27 cellular contexts compared by ENCODE assay signal in the genomic region with DNA sequence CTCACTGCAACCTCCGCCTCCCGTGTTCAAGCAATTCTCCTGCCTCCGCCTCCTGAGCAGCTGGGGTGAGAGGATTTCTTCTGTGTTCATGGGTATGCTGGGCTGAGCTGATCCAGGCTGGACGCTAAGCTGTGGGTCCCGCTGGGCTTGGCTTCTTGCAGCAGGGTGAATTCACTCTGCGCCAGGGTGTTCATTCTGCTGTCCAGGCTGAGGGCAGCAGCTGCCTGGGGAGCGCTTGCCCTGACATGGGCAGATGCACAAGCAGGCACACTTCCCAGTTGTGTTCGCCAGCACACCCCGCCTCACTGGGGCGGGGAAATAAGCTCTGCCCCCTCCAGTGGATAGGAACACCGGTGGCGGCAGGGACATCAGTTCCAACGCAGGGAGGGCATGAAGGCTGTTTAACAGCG. TPM values are rescaled to one million over a fixed set of nuclear protein-coding genes. Genes with fewer than 3 reads are reported as not detected.
DNase-seq lines count a peak whose midpoint lies in the region; ATAC-seq, FAIRE-seq and TF ChIP-seq lines count a peak whose summit lies in the region.
"Had no signal": no experiment of that assay in that cellular context is flagged by ENCODE, and none has a peak within 500 bp of the region (broad histone marks: within the 10 kb centered on the region; RNA-seq: fewer than 3 reads in every experiment).

No MANE protein-coding gene starts in this region.

- no peaks in the 10 kb centered on the region for H4K20me1 ChIP-seq in K562 (replicated peaks; ENCODE audit: control insufficient read depth, insufficient read depth, low read length)
- no peaks in the 10 kb centered on the region for H4K20me1 ChIP-seq in HepG2 (ENCODE audit: insufficient read depth, low read length)

- H2AFZ ChIP-seq in K562 (ENCODE audit: low read depth, low read length): no peak overlapping the region
- H2AFZ ChIP-seq in HepG2 (ENCODE audit: low read length): no peak overlapping the region

- TF ChIP-seq EP300 in K562 (IDR thresholded peaks at IDR 0.05; ENCODE audit: low read length) (no peak), HepG2 (IDR thresholded peaks at IDR 0.05; ENCODE audit: low read depth in 2 of 2, low read length in 2 of 2) (no peak), HepG2 (CRISPR knock-in tag; IDR thresholded peaks at IDR 0.05; ENCODE audit: borderline replicate concordance) (no peak)

- H3K4me3 ChIP-seq in K562 (no peak overlapping the region), HepG2 (replicated peaks in 1 of 3; ENCODE audit: insufficient read depth in 1 of 3, low read depth in 2 of 3, low read length in 3 of 3) (no peak overlapping the region), psoas muscle (no peak overlapping the region)
- H3K4me3 ChIP-seq: breast epithelium, heart left ventricle, upper lobe of right lung had no signal

- H3K9me1 ChIP-seq in K562 (ENCODE audit: control insufficient read depth, insufficient read depth, low read length): no peaks in the 10 kb centered on the region

- peak overlapping the region in 1 of 2 experiments; percentile 8; a peak in 2 of 4 replicates for H3K9ac ChIP-seq in K562 (ENCODE audit: insufficient read depth in 1 of 2, low read depth in 2 of 2, low read length in 2 of 2)
- H3K9ac ChIP-seq in HepG2 (ENCODE audit: insufficient read depth, low read depth, low read length): no peak overlapping the region

- H3K4me2 ChIP-seq in K562 (ENCODE audit: insufficient read depth, low read length): no peak overlapping the region
- H3K4me2 ChIP-seq in HepG2 (ENCODE audit: low read depth, low read length): no peak overlapping the region

- FAIRE-seq in K562 (lab: Jason Lieb, UNC): no peak
- FAIRE-seq in HepG2 (lab: Jason Lieb, UNC): no peak

- DNase-seq in GM20000 (ENCODE audit: low spot score) (peak; percentile 2), K562 (ENCODE audit: extremely low read depth in 1 of 4, low spot score in 3 of 4) (no peak), HepG2 (ENCODE audit: low spot score) (no peak), psoas muscle (peak; percentile 49 to 84), CD1c-positive myeloid dendritic cell (ENCODE audit: extremely low spot score) (no peak), HPDE6-E6E7 (ENCODE audit: extremely low spot score) (no peak)
- DNase-seq: activated B cell treated with CpG ODN at 0.5 μM for 24 hours; activated CD8-positive, alpha-beta T cell treated with anti-CD3 and anti-CD28 coated beads, Interleukin-2, amount 10 ng/mL, durations not matched to agents 7 days and 5 days; activated naive CD8-positive, alpha-beta T cell treated with anti-CD3 and anti-CD28 coated beads for 36 hours; activated T-cell treated with anti-CD3 and anti-CD28 coated beads, Interleukin-2, amount 50 U/mL, for 48 hours; dermis blood vessel endothelial cell; EL; heart left ventricle; KG1; mammary epithelial cell; NCI-H2029 treated with DMSO at 0.1 percent for 48 hours; NCI-H524; right cardiac atrium; SIG-M5; stimulated activated naive CD4-positive, alpha-beta T cell treated with Interleukin-2 at 50 U/mL for 16 hours; T-helper 2 cell; upper lobe of right lung had no signal

- H3K9me3 ChIP-seq in K562 (replicated peaks; ENCODE audit: control insufficient read depth, insufficient read depth, low read depth, low read length) (no peaks in the 10 kb centered on the region), HepG2 (ENCODE audit: low read length) (no peaks in the 10 kb centered on the region), psoas muscle (no peaks in the 10 kb centered on the region)
- H3K9me3 ChIP-seq: breast epithelium, heart left ventricle, upper lobe of right lung had no signal

- no peak for TF ChIP-seq RAD21 in K562 (CRISPR knock-in tag; conservative IDR thresholded peaks at IDR 0.05 in 1 of 2, IDR thresholded peaks at IDR 0.05 in 1 of 2)
- no peak for TF ChIP-seq RAD21 in HepG2 (CRISPR knock-in tag; IDR thresholded peaks at IDR 0.05)

- POLR2A ChIA-PET in K562 (lab: Yijun Ruan, JAX) (interaction anchor here (1.0 to 3.9 kb wide), 4 partner anchors 8 to 122 kb away, joined by 3 to 19 read pairs (median 8); partner anchors contain the start of gene CCDC9), HepG2 (lab: Yijun Ruan, JAX) (interaction anchor here (0.6 to 1.3 kb wide), 3 partner anchors 10 to 40 kb away, joined by 3 to 9 read pairs (median 3); no protein-coding TSS in a partner anchor)

- H3K27me3 ChIP-seq in K562 (ENCODE audit: control insufficient read depth in 2 of 2, insufficient read depth in 2 of 2, low read length in 2 of 2): no peaks in the 10 kb centered on the region
- no peaks in the 10 kb centered on the region for H3K27me3 ChIP-seq in HepG2 (ENCODE audit: control insufficient read depth in 1 of 2, insufficient read depth in 2 of 2, low read length in 2 of 2)
- no peaks in the 10 kb centered on the region for H3K27me3 ChIP-seq in psoas muscle (ENCODE audit: insufficient read depth in 3 of 3, low read length in 2 of 3)
- H3K27me3 ChIP-seq: breast epithelium, heart left ventricle, upper lobe of right lung had no signal

- H3K4me1 ChIP-seq in K562 (replicated peaks in 1 of 2; ENCODE audit: control insufficient read depth in 2 of 2, insufficient read depth in 2 of 2, low read length in 2 of 2) (peaks cover 6 to 27% of the 10 kb centered on the region in 2 experiments; a peak in 3 of 5 replicates), HepG2 (ENCODE audit: insufficient read depth, low read length) (peaks cover 2% of the 10 kb centered on the region; the same call in 1 of the 2 replicates), psoas muscle (peaks cover 8% of the 10 kb centered on the region)
- H3K4me1 ChIP-seq: breast epithelium, upper lobe of right lung had no signal

- no peak overlapping the region for H3K27ac ChIP-seq in K562 (ENCODE audit: extremely low read depth, low read depth, low read length)
- H3K27ac ChIP-seq in HepG2 (ENCODE audit: extremely low read length, insufficient read depth, low read length): no peak overlapping the region
- peak overlapping the region; percentile 64 for H3K27ac ChIP-seq in psoas muscle
- H3K27ac ChIP-seq: breast epithelium, epithelial cell of prostate, heart left ventricle, HL-60, upper lobe of right lung had no signal

- in situ Hi-C loops in K562 (cut with MboI) (no loop called here), HepG2 (cut with HindIII; ENCODE audit: extremely low pct_ligation_motif_present, low pct_unique_long_range_greater_than_20kb) (no loop called here)

- WGBS in K562 (ENCODE audit: insufficient coverage, low coverage, missing lambda C conversion rate): 94% methylated on average over 14 of the region's 14 CpGs
- 97% methylated on average over 5 of the region's 14 CpGs for WGBS in HepG2 (ENCODE audit: low lambda C conversion rate)
- 21 to 34% (median 29%) methylated on average over 14 of the region's 14 CpGs for WGBS in psoas muscle, 3 donors

- no peak for ATAC-seq in K562
- no peak for ATAC-seq in HepG2
- peak; percentile 79 to 94 (median 90) for ATAC-seq in psoas muscle
- ATAC-seq in GM21515 (IDR thresholded peaks at IDR 0.05; ENCODE audit: unreplicated experiment): no peak
- ATAC-seq in SK-N-SH treated with all-trans-retinoic acid at 6 μM for 48 hours: no peak
- ATAC-seq: activated CD8-positive, alpha-beta T cell treated with anti-CD3 and anti-CD28 coated beads, Interleukin-2, amount 10 ng/mL, durations not matched to agents 7 days and 5 days; heart left ventricle; right cardiac atrium; upper lobe of right lung had no signal

- TF ChIP-seq CTCF in GM20000 (IDR thresholded peaks at IDR 0.05; ENCODE audit: extremely low read depth, missing control alignments) (no peak), K562 (IDR thresholded peaks at IDR 0.05 in 2 of 3, conservative IDR thresholded peaks at IDR 0.05 in 1 of 3; ENCODE audit: insufficient read depth in 2 of 3, low read depth in 1 of 3, low read length in 3 of 3) (no peak), HepG2 (CRISPR knock-in tag; IDR thresholded peaks at IDR 0.05) (no peak), psoas muscle (IDR thresholded peaks at IDR 0.05) (no peak)

- intact Hi-C loops in K562 (cut with micrococcal nuclease): no loop called here
- intact Hi-C loops in HepG2 (cut with micrococcal nuclease; ENCODE audit: unreplicated experiment): no loop called here
- intact Hi-C loops in psoas muscle (cut with DNase I): no loop called here

- TF ChIP-seq POLR2A in K562 (conservative IDR thresholded peaks at IDR 0.05) (no peak), HepG2 (IDR thresholded peaks at IDR 0.05; ENCODE audit: insufficient read depth in 1 of 2, low read depth in 2 of 2, low read length in 2 of 2) (no peak)

- H3K79me2 ChIP-seq in K562 (ENCODE audit: control insufficient read depth, insufficient read depth, low read length) (no peaks in the 10 kb centered on the region), HepG2 (ENCODE audit: insufficient read depth, low read length) (no peaks in the 10 kb centered on the region)

- CTCF ChIA-PET in K562 (lab: Yijun Ruan, JAX; ENCODE audit: low intra/inter-chr PET ratio): no interaction called here
- CTCF ChIA-PET in HepG2 (lab: Yijun Ruan, JAX; ENCODE audit: low intra/inter-chr PET ratio, low total read pairs): no interaction called here

- H3K36me3 ChIP-seq in K562 (ENCODE audit: control insufficient read depth, insufficient read depth, low read length) (peaks cover 64% of the 10 kb centered on the region; the same call in 2 of the 3 replicates), HepG2 (replicated peaks in 1 of 2; ENCODE audit: control insufficient read depth in 1 of 2, insufficient read depth in 2 of 2, low read length in 2 of 2) (peaks cover 17 to 49% of the 10 kb centered on the region in 2 experiments; a peak in 4 of 5 replicates), psoas muscle (ENCODE audit: insufficient read depth in 1 of 2, low read depth in 1 of 2) (peaks cover 18 to 88% of the 10 kb centered on the region in 2 donors)
- H3K36me3 ChIP-seq: breast epithelium had no signal

- no TSS peak for BruUV-seq in K562 (replicated peaks; lab: Mats Ljungman, UMichigan)
- BruUV-seq in HepG2 (replicated peaks; lab: Mats Ljungman, UMichigan): no TSS peak

RNA-seq across cellular contexts. Expression of gene INAFM1, which starts 7.3 kb away (rescaled TPM):
- 3.9 and 14.1 TPM in 2 replicates for total RNA-seq in K562 (2011; cell fraction: chromatin; rRNA removed; ENCODE audit: low replicate concordance)
- total RNA-seq in K562 (2011; cell fraction: nucleolus; rRNA removed): 15.3 and 23.8 TPM in 2 replicates
- 10.9 and 11.0 TPM in 2 replicates for total RNA-seq in K562 (2011; cell fraction: nucleoplasm; rRNA removed)
- total RNA-seq in K562 (2014; rRNA removed) (11.3 and 15.0 TPM in 2 replicates), K562 (2014; rRNA removed; fragmentation: Illumina TruSeq; extraction: Trizol) (0.95 and 1.2 TPM in 2 replicates), K562 (2015; rRNA removed; fragmentation: Illumina TruSeq; extraction: Trizol) (2.1 and 2.3 TPM in 2 replicates), K562 (2021) (26.6 and 30.9 TPM in 2 replicates), HepG2 (2016; rRNA removed; fragmentation: Illumina TruSeq; extraction: Trizol) (1.00 and 1.9 TPM in 2 replicates), psoas muscle (10 to 100 TPM; 13.6 to 18.9 (median 15.8) TPM)
- polyA plus RNA-seq in K562 (2011; rRNA removed) (3.1 and 7.8 TPM in 2 replicates), K562 (2014; fragmentation: Illumina TruSeq; extraction: Trizol) (4.6 and 8.8 TPM in 2 replicates), K562 (2014; fragmentation: Nextera tagmentation; extraction: Ambion mirVana) (under 1 TPM; 0.71 to 0.87 TPM), K562 (2014; rRNA removed) (21.8 and 27.1 TPM in 2 replicates), HepG2 (2011; rRNA removed) (0.88 and 1.3 TPM in 2 replicates), psoas muscle (10 to 100 TPM in 1 of 3 donors, 1 to 10 TPM in 2; 3.6 to 21.2 (median 9.9) TPM)
- 7.5 and 28.4 TPM in 2 replicates for polyA plus RNA-seq in K562 (2011; cell fraction: cytosol; rRNA removed)
- 10.8 and 17.8 TPM in 2 replicates for polyA plus RNA-seq in K562 (2011; cell fraction: nucleus; rRNA removed)
- 13.9 and 22.8 TPM in 2 replicates for polyA plus RNA-seq in K562 (2012)
- 0.28 and 0.45 TPM in 2 replicates for polyA minus RNA-seq in K562 (2011; rRNA and poly(A)+ RNA removed)
- polyA minus RNA-seq in K562 (2011; cell fraction: cytosol; rRNA and poly(A)+ RNA removed): 6.3 and 7.8 TPM in 2 replicates
- 3.9 and 5.7 TPM in 2 replicates for polyA minus RNA-seq in K562 (2011; cell fraction: nucleus; rRNA and poly(A)+ RNA removed)
- total RNA-seq in HepG2 (2016; cell fraction: cytosol; rRNA removed; fragmentation: Illumina TruSeq; extraction: Trizol; ENCODE audit: low read depth): 0.81 and 1.1 TPM in 2 replicates
- 1.1 and 1.8 TPM in 2 replicates for total RNA-seq in HepG2 (2016; cell fraction: insoluble cytoplasmic fraction; rRNA removed; fragmentation: Illumina TruSeq; extraction: Trizol)
- 1.0 and 1.2 TPM in 2 replicates for total RNA-seq in HepG2 (2016; cell fraction: membrane; rRNA removed; fragmentation: Illumina TruSeq; extraction: Trizol)
- total RNA-seq in HepG2 (2016; cell fraction: nucleus; rRNA removed; fragmentation: Illumina TruSeq; extraction: Trizol): 0.78 and 1.0 TPM in 2 replicates
- polyA plus RNA-seq in HepG2 (2011; cell fraction: cytosol; rRNA removed): 0.60 and 0.93 TPM in 2 replicates
- 5.3 and 5.5 TPM in 2 replicates for polyA plus RNA-seq in HepG2 (2011; cell fraction: nucleus; rRNA removed)
- polyA plus RNA-seq in HepG2 (2012): 2.8 and 3.1 TPM in 2 replicates
- polyA plus RNA-seq in HepG2 (2016; cell fraction: cytosol; fragmentation: Illumina TruSeq; extraction: Trizol; ENCODE audit: low read depth): 2.2 and 2.5 TPM in 2 replicates
- 1.8 and 2.4 TPM in 2 replicates for polyA plus RNA-seq in HepG2 (2016; cell fraction: insoluble cytoplasmic fraction; fragmentation: Illumina TruSeq; extraction: Trizol; ENCODE audit: low read depth)
- 1.7 and 2.2 TPM in 2 replicates for polyA plus RNA-seq in HepG2 (2016; cell fraction: membrane; fragmentation: Illumina TruSeq; extraction: Trizol; ENCODE audit: low read depth)
- polyA plus RNA-seq in HepG2 (2016; cell fraction: nucleus; fragmentation: Illumina TruSeq; extraction: Trizol; ENCODE audit: insufficient read depth, low read depth): 4.5 and 6.9 TPM in 2 replicates
- polyA minus RNA-seq in HepG2 (2011; rRNA and poly(A)+ RNA removed; ENCODE audit: low replicate concordance): 0.35 and 1.3 TPM in 2 replicates
- 1.2 and 1.5 TPM in 2 replicates for polyA minus RNA-seq in HepG2 (2011; cell fraction: cytosol; rRNA and poly(A)+ RNA removed)
- 0.99 and 1.4 TPM in 2 replicates for polyA minus RNA-seq in HepG2 (2011; cell fraction: nucleus; rRNA and poly(A)+ RNA removed)

RNA-seq across cellular contexts. Expression of gene CCDC9, which starts 11.0 kb away (rescaled TPM):
- total RNA-seq in K562 (2011; cell fraction: chromatin; rRNA removed; ENCODE audit: low replicate concordance): 54.9 and 69.2 TPM in 2 replicates
- 24.3 and 34.5 TPM in 2 replicates for total RNA-seq in K562 (2011; cell fraction: nucleolus; rRNA removed)
- total RNA-seq in K562 (2011; cell fraction: nucleoplasm; rRNA removed): 42.7 and 46.5 TPM in 2 replicates
- total RNA-seq in K562 (2014; rRNA removed) (21.1 and 22.7 TPM in 2 replicates), K562 (2014; rRNA removed; fragmentation: Illumina TruSeq; extraction: Trizol) (5.5 and 6.5 TPM in 2 replicates), K562 (2015; rRNA removed; fragmentation: Illumina TruSeq; extraction: Trizol) (8.4 and 9.6 TPM in 2 replicates), K562 (2021) (29.3 and 38.6 TPM in 2 replicates), HepG2 (2016; rRNA removed; fragmentation: Illumina TruSeq; extraction: Trizol) (5.9 and 6.3 TPM in 2 replicates), psoas muscle (10 to 100 TPM; 16.9 to 28.2 (median 24.2) TPM)
- polyA plus RNA-seq in K562 (2011; rRNA removed) (4.8 and 5.3 TPM in 2 replicates), K562 (2014; fragmentation: Illumina TruSeq; extraction: Trizol) (19.5 and 21.6 TPM in 2 replicates), K562 (2014; fragmentation: Nextera tagmentation; extraction: Ambion mirVana) (under 1 TPM; 0.23 to 0.57 TPM), K562 (2014; rRNA removed) (27.9 and 31.8 TPM in 2 replicates), HepG2 (2011; rRNA removed) (2.9 and 3.0 TPM in 2 replicates), psoas muscle (10 to 100 TPM; 18.8 to 28.5 (median 24.0) TPM)
- 4.1 and 6.6 TPM in 2 replicates for polyA plus RNA-seq in K562 (2011; cell fraction: cytosol; rRNA removed)
- 12.1 and 15.2 TPM in 2 replicates for polyA plus RNA-seq in K562 (2011; cell fraction: nucleus; rRNA removed)
- polyA plus RNA-seq in K562 (2012): 28.4 and 28.6 TPM in 2 replicates
- 4.5 and 7.2 TPM in 2 replicates for polyA minus RNA-seq in K562 (2011; rRNA and poly(A)+ RNA removed)
- polyA minus RNA-seq in K562 (2011; cell fraction: cytosol; rRNA and poly(A)+ RNA removed): 3.7 and 6.4 TPM in 2 replicates
- polyA minus RNA-seq in K562 (2011; cell fraction: nucleus; rRNA and poly(A)+ RNA removed): 4.8 and 7.9 TPM in 2 replicates
- 3.4 and 3.5 TPM in 2 replicates for total RNA-seq in HepG2 (2016; cell fraction: cytosol; rRNA removed; fragmentation: Illumina TruSeq; extraction: Trizol; ENCODE audit: low read depth)
- total RNA-seq in HepG2 (2016; cell fraction: insoluble cytoplasmic fraction; rRNA removed; fragmentation: Illumina TruSeq; extraction: Trizol): 3.8 and 7.1 TPM in 2 replicates
- 4.5 and 5.0 TPM in 2 replicates for total RNA-seq in HepG2 (2016; cell fraction: membrane; rRNA removed; fragmentation: Illumina TruSeq; extraction: Trizol)
- total RNA-seq in HepG2 (2016; cell fraction: nucleus; rRNA removed; fragmentation: Illumina TruSeq; extraction: Trizol): 4.4 and 5.5 TPM in 2 replicates
- 2.1 and 2.2 TPM in 2 replicates for polyA plus RNA-seq in HepG2 (2011; cell fraction: cytosol; rRNA removed)
- 10.1 and 11.8 TPM in 2 replicates for polyA plus RNA-seq in HepG2 (2011; cell fraction: nucleus; rRNA removed)
- 10.0 TPM in 2 replicates for polyA plus RNA-seq in HepG2 (2012)
- 1.6 and 1.8 TPM in 2 replicates for polyA plus RNA-seq in HepG2 (2016; cell fraction: cytosol; fragmentation: Illumina TruSeq; extraction: Trizol; ENCODE audit: low read depth)
- 9.0 and 10.3 TPM in 2 replicates for polyA plus RNA-seq in HepG2 (2016; cell fraction: insoluble cytoplasmic fraction; fragmentation: Illumina TruSeq; extraction: Trizol; ENCODE audit: low read depth)
- 3.6 and 3.9 TPM in 2 replicates for polyA plus RNA-seq in HepG2 (2016; cell fraction: membrane; fragmentation: Illumina TruSeq; extraction: Trizol; ENCODE audit: low read depth)
- 22.8 and 25.7 TPM in 2 replicates for polyA plus RNA-seq in HepG2 (2016; cell fraction: nucleus; fragmentation: Illumina TruSeq; extraction: Trizol; ENCODE audit: insufficient read depth, low read depth)
- 1.8 and 6.2 TPM in 2 replicates for polyA minus RNA-seq in HepG2 (2011; rRNA and poly(A)+ RNA removed; ENCODE audit: low replicate concordance)
- polyA minus RNA-seq in HepG2 (2011; cell fraction: cytosol; rRNA and poly(A)+ RNA removed): 0.99 and 1.7 TPM in 2 replicates
- 6.3 and 7.5 TPM in 2 replicates for polyA minus RNA-seq in HepG2 (2011; cell fraction: nucleus; rRNA and poly(A)+ RNA removed)

RNA-seq across cellular contexts. Expression of gene BBC3, which starts 36.4 kb away (rescaled TPM):
- total RNA-seq in K562 (2011; cell fraction: chromatin; rRNA removed; ENCODE audit: low replicate concordance): 13.0 and 34.2 TPM in 2 replicates
- total RNA-seq in K562 (2011; cell fraction: nucleolus; rRNA removed): 21.8 and 26.8 TPM in 2 replicates
- 20.2 and 20.6 TPM in 2 replicates for total RNA-seq in K562 (2011; cell fraction: nucleoplasm; rRNA removed)
- total RNA-seq in K562 (2014; rRNA removed): 25.2 and 26.9 TPM in 2 replicates
- 3.5 and 4.1 TPM in 2 replicates for total RNA-seq in K562 (2014; rRNA removed; fragmentation: Illumina TruSeq; extraction: Trizol)
- 5.3 and 5.4 TPM in 2 replicates for total RNA-seq in K562 (2015; rRNA removed; fragmentation: Illumina TruSeq; extraction: Trizol)
- total RNA-seq in K562 (2021): 20.3 and 30.7 TPM in 2 replicates
- 4.8 and 4.9 TPM in 2 replicates for polyA plus RNA-seq in K562 (2011; rRNA removed)
- polyA plus RNA-seq in K562 (2011; cell fraction: cytosol; rRNA removed): 5.7 and 20.0 TPM in 2 replicates
- polyA plus RNA-seq in K562 (2011; cell fraction: nucleus; rRNA removed): 8.9 and 16.4 TPM in 2 replicates
- 8.9 and 29.3 TPM in 2 replicates for polyA plus RNA-seq in K562 (2012)
- 2.0 and 11.7 TPM in 2 replicates for polyA plus RNA-seq in K562 (2014; fragmentation: Illumina TruSeq; extraction: Trizol)
- polyA plus RNA-seq in K562 (2014; fragmentation: Nextera tagmentation; extraction: Ambion mirVana): under 1 TPM; 0.15 to 0.32 TPM
- polyA plus RNA-seq in K562 (2014; rRNA removed): 21.6 and 22.5 TPM in 2 replicates
- 1.6 and 2.1 TPM in 2 replicates for polyA minus RNA-seq in K562 (2011; rRNA and poly(A)+ RNA removed)
- 6.3 and 11.0 TPM in 2 replicates for polyA minus RNA-seq in K562 (2011; cell fraction: cytosol; rRNA and poly(A)+ RNA removed)
- polyA minus RNA-seq in K562 (2011; cell fraction: nucleus; rRNA and poly(A)+ RNA removed): 4.8 and 6.2 TPM in 2 replicates
- 5.8 and 8.8 TPM in 2 replicates for total RNA-seq in HepG2 (2016; rRNA removed; fragmentation: Illumina TruSeq; extraction: Trizol)
- 3.1 and 3.4 TPM in 2 replicates for total RNA-seq in HepG2 (2016; cell fraction: cytosol; rRNA removed; fragmentation: Illumina TruSeq; extraction: Trizol; ENCODE audit: low read depth)
- total RNA-seq in HepG2 (2016; cell fraction: insoluble cytoplasmic fraction; rRNA removed; fragmentation: Illumina TruSeq; extraction: Trizol): 5.9 and 8.8 TPM in 2 replicates
- total RNA-seq in HepG2 (2016; cell fraction: membrane; rRNA removed; fragmentation: Illumina TruSeq; extraction: Trizol): 6.6 and 7.4 TPM in 2 replicates
- total RNA-seq in HepG2 (2016; cell fraction: nucleus; rRNA removed; fragmentation: Illumina TruSeq; extraction: Trizol): 4.6 and 5.1 TPM in 2 replicates
- polyA plus RNA-seq in HepG2 (2011; rRNA removed): 6.1 and 11.1 TPM in 2 replicates
- polyA plus RNA-seq in HepG2 (2011; cell fraction: cytosol; rRNA removed): 7.0 and 10.6 TPM in 2 replicates
- polyA plus RNA-seq in HepG2 (2011; cell fraction: nucleus; rRNA removed): 18.7 and 18.8 TPM in 2 replicates
- 7.0 and 13.6 TPM in 2 replicates for polyA plus RNA-seq in HepG2 (2012)
- 1.8 and 1.9 TPM in 2 replicates for polyA plus RNA-seq in HepG2 (2016; cell fraction: cytosol; fragmentation: Illumina TruSeq; extraction: Trizol; ENCODE audit: low read depth)
- 9.2 and 11.0 TPM in 2 replicates for polyA plus RNA-seq in HepG2 (2016; cell fraction: insoluble cytoplasmic fraction; fragmentation: Illumina TruSeq; extraction: Trizol; ENCODE audit: low read depth)
- polyA plus RNA-seq in HepG2 (2016; cell fraction: membrane; fragmentation: Illumina TruSeq; extraction: Trizol; ENCODE audit: low read depth): 5.1 and 5.2 TPM in 2 replicates
- polyA plus RNA-seq in HepG2 (2016; cell fraction: nucleus; fragmentation: Illumina TruSeq; extraction: Trizol; ENCODE audit: insufficient read depth, low read depth): 13.0 and 13.4 TPM in 2 replicates
- polyA minus RNA-seq in HepG2 (2011; rRNA and poly(A)+ RNA removed; ENCODE audit: low replicate concordance): 2.1 and 9.7 TPM in 2 replicates
- polyA minus RNA-seq in HepG2 (2011; cell fraction: cytosol; rRNA and poly(A)+ RNA removed): 8.9 and 9.3 TPM in 2 replicates
- 5.4 and 6.2 TPM in 2 replicates for polyA minus RNA-seq in HepG2 (2011; cell fraction: nucleus; rRNA and poly(A)+ RNA removed)
- 10 to 100 TPM in 1 of 4 donors, 1 to 10 TPM in 3; 2.7 to 32.5 (median 4.7) TPM for total RNA-seq in psoas muscle
- polyA plus RNA-seq in psoas muscle: 1 to 10 TPM; 2.7 to 6.6 (median 2.9) TPM

RNA-seq across cellular contexts. Expression of gene C5AR1, which starts 42.3 kb away (rescaled TPM):
- total RNA-seq in K562 (2011; cell fraction: chromatin; rRNA removed; ENCODE audit: low replicate concordance): 3.1 and 4.0 TPM in 2 replicates
- 1.4 and 1.7 TPM in 2 replicates for total RNA-seq in K562 (2011; cell fraction: nucleolus; rRNA removed)
- total RNA-seq in K562 (2011; cell fraction: nucleoplasm; rRNA removed): 1.1 and 2.1 TPM in 2 replicates
- total RNA-seq in K562 (2014; rRNA removed) (not detected in 2 replicates), K562 (2014; rRNA removed; fragmentation: Illumina TruSeq; extraction: Trizol) (not detected in 2 replicates), K562 (2015; rRNA removed; fragmentation: Illumina TruSeq; extraction: Trizol) (0.08 and 0.40 TPM in 2 replicates), K562 (2021) (0.51 and 1.6 TPM in 2 replicates), HepG2 (2016; rRNA removed; fragmentation: Illumina TruSeq; extraction: Trizol) (0.07 TPM in 1 of 2 replicates, not detected in the other), psoas muscle (1 to 10 TPM; 2.4 to 6.3 (median 4.5) TPM)
- polyA plus RNA-seq in K562 (2011; rRNA removed) (0.11 and 0.46 TPM in 2 replicates), K562 (2014; fragmentation: Illumina TruSeq; extraction: Trizol) (0.06 and 0.17 TPM in 2 replicates), K562 (2014; fragmentation: Nextera tagmentation; extraction: Ambion mirVana) (under 1 TPM; 0.17 TPM), K562 (2014; rRNA removed) (0.09 TPM in 1 of 2 replicates, not detected in the other), HepG2 (2011; rRNA removed) (1.6 and 3.9 TPM in 2 replicates), psoas muscle (1 to 10 TPM in 1 of 3 donors, under 1 TPM in 2; 0.64 to 2.3 (median 0.77) TPM)
- 0.10 and 0.12 TPM in 2 replicates for polyA plus RNA-seq in K562 (2011; cell fraction: cytosol; rRNA removed)
- polyA plus RNA-seq in K562 (2011; cell fraction: nucleus; rRNA removed): 1.8 and 3.6 TPM in 2 replicates
- polyA plus RNA-seq in K562 (2012): 0.12 and 1.2 TPM in 2 replicates
- polyA minus RNA-seq in K562 (2011; rRNA and poly(A)+ RNA removed): not detected in 2 replicates
- polyA minus RNA-seq in K562 (2011; cell fraction: cytosol; rRNA and poly(A)+ RNA removed): 3.0 TPM in 1 of 2 replicates, not detected in the other
- 0.67 TPM in 1 of 2 replicates, not detected in the other for polyA minus RNA-seq in K562 (2011; cell fraction: nucleus; rRNA and poly(A)+ RNA removed)
- 0.71 TPM in 1 of 2 replicates, not detected in the other for total RNA-seq in HepG2 (2016; cell fraction: cytosol; rRNA removed; fragmentation: Illumina TruSeq; extraction: Trizol; ENCODE audit: low read depth)
- 0.15 TPM in 1 of 2 replicates, not detected in the other for total RNA-seq in HepG2 (2016; cell fraction: insoluble cytoplasmic fraction; rRNA removed; fragmentation: Illumina TruSeq; extraction: Trizol)
- total RNA-seq in HepG2 (2016; cell fraction: membrane; rRNA removed; fragmentation: Illumina TruSeq; extraction: Trizol): 0.07 TPM in 1 of 2 replicates, not detected in the other
- not detected in 2 replicates for total RNA-seq in HepG2 (2016; cell fraction: nucleus; rRNA removed; fragmentation: Illumina TruSeq; extraction: Trizol)
- polyA plus RNA-seq in HepG2 (2011; cell fraction: cytosol; rRNA removed): 0.85 and 2.3 TPM in 2 replicates
- polyA plus RNA-seq in HepG2 (2011; cell fraction: nucleus; rRNA removed): 0.59 and 1.6 TPM in 2 replicates
- 4.2 and 10.7 TPM in 2 replicates for polyA plus RNA-seq in HepG2 (2012)
- polyA plus RNA-seq in HepG2 (2016; cell fraction: cytosol; fragmentation: Illumina TruSeq; extraction: Trizol; ENCODE audit: low read depth): not detected in 2 replicates
- 0.44 TPM in 1 of 2 replicates, not detected in the other for polyA plus RNA-seq in HepG2 (2016; cell fraction: insoluble cytoplasmic fraction; fragmentation: Illumina TruSeq; extraction: Trizol; ENCODE audit: low read depth)
- 0.09 TPM in 1 of 2 replicates, not detected in the other for polyA plus RNA-seq in HepG2 (2016; cell fraction: membrane; fragmentation: Illumina TruSeq; extraction: Trizol; ENCODE audit: low read depth)
- polyA plus RNA-seq in HepG2 (2016; cell fraction: nucleus; fragmentation: Illumina TruSeq; extraction: Trizol; ENCODE audit: insufficient read depth, low read depth): 0.45 and 1.1 TPM in 2 replicates
- 2.5 and 3.0 TPM in 2 replicates for polyA minus RNA-seq in HepG2 (2011; rRNA and poly(A)+ RNA removed; ENCODE audit: low replicate concordance)
- 1.8 and 2.6 TPM in 2 replicates for polyA minus RNA-seq in HepG2 (2011; cell fraction: cytosol; rRNA and poly(A)+ RNA removed)
- polyA minus RNA-seq in HepG2 (2011; cell fraction: nucleus; rRNA and poly(A)+ RNA removed): 0.39 and 0.75 TPM in 2 replicates
- total RNA-seq: dermis blood vessel endothelial cell had no signal

Comparison
In these comparisons a context has a peak if more than half of its experiments do, and no peak if none do; other contexts are left out.
1. DNase-seq: peak in GM20000 (single experiment) and psoas muscle (2 of 2); none in K562 (0 of 4), HepG2 (single experiment), CD1c-positive myeloid dendritic cell (single experiment) and HPDE6-E6E7 (single experiment).
2. ATAC-seq: peak in psoas muscle (4 of 4); none in K562 (single experiment), HepG2 (single experiment), GM21515 (single experiment) and SK-N-SH treated with all-trans-retinoic acid at 6 μM for 48 hours (single experiment).